9 cellular contexts compared by ENCODE assay signal in genomic region chr17:81711814-81712467, GRCh38. TPM values are rescaled to one million over a fixed set of nuclear protein-coding genes. Genes with fewer than 3 reads are reported as not detected.
A peak's percentile ranks its signal among the peaks of the same experiment; 100 is the strongest.
DNase-seq lines count a peak whose midpoint lies in the region; ATAC-seq, FAIRE-seq and TF ChIP-seq lines count a peak whose summit lies in the region.
"Had no signal": no experiment of that assay in that cellular context is flagged by ENCODE, and none has a peak within 500 bp of the region (broad histone marks: within the 10 kb centered on the region; RNA-seq: fewer than 3 reads in every experiment).

A gene with protein sequence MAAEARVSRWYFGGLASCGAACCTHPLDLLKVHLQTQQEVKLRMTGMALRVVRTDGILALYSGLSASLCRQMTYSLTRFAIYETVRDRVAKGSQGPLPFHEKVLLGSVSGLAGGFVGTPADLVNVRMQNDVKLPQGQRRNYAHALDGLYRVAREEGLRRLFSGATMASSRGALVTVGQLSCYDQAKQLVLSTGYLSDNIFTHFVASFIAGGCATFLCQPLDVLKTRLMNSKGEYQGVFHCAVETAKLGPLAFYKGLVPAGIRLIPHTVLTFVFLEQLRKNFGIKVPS (plus strand): TSS chr17:81712284. CDS start chr17:81712427, 143 bp downstream.

- H3K4me2 ChIP-seq in OCI-LY1 (ENCODE audit: low read length): peak within 1 kb of the TSS; percentile 96

- H3K27me3 ChIP-seq in OCI-LY1 (ENCODE audit: insufficient read depth, low read length): no peaks in the 10 kb centered on the region

- no peaks in the 10 kb centered on the region for H3K9me2 ChIP-seq in OCI-LY1 (ENCODE audit: low read depth, low read length)

- H3F3A ChIP-seq in OCI-LY1 (ENCODE audit: insufficient read depth, low read length): 0 out of 2 replicates have a peak, but pooled peaks cover 4% of the 10 kb centered on the region

- FAIRE-seq in HTR-8/SVneo (lab: Jason Lieb, UNC): no peak
- FAIRE-seq: TTC549 had no signal

- no peaks in the 10 kb centered on the region for H3K79me2 ChIP-seq in OCI-LY1 (ENCODE audit: insufficient read depth, low read length)

- ATAC-seq in GM19438 (IDR thresholded peaks at IDR 0.05; ENCODE audit: low read depth, unreplicated experiment): peak; percentile 53
- peak; percentile 79 for ATAC-seq in mucosa of descending colon

- peaks cover 20% of the 10 kb centered on the region for H3K36me3 ChIP-seq in OCI-LY1 (ENCODE audit: insufficient read depth, low read length)
- no peaks in the 10 kb centered on the region for H3K36me3 ChIP-seq in mucosa of descending colon (ENCODE audit: low read depth)

- H3K4me3 ChIP-seq in OCI-LY1 (ENCODE audit: low read depth, low read length, poor library complexity, severe bottlenecking) (peak within 1 kb of the TSS; percentile 92), epithelial cell of esophagus (ENCODE audit: low read length) (peak within 1 kb of the TSS; percentile 69), mucosa of descending colon (peak within 1 kb of the TSS; percentile 74)

- peak within 1 kb of the TSS; percentile 75 for H3K9ac ChIP-seq in OCI-LY1 (ENCODE audit: low read length)

- TF ChIP-seq CTCF in C4-2B (conservative IDR thresholded peaks at IDR 0.05) (no peak), OCI-LY1 (IDR thresholded peaks at IDR 0.05; ENCODE audit: low read length) (no peak), epithelial cell of esophagus (IDR thresholded peaks at IDR 0.05; ENCODE audit: insufficient read depth, low read depth, low read length, missing control alignments) (no peak), mucosa of descending colon (IDR thresholded peaks at IDR 0.05) (no peak)

- intact Hi-C loops in mucosa of descending colon (cut with DNase I, micrococcal nuclease): no loop called here

- peak within 1 kb of the TSS; percentile 98 for H3K27ac ChIP-seq in C4-2B
- peak within 1 kb of the TSS; percentile 73 for H3K27ac ChIP-seq in OCI-LY1 (ENCODE audit: low read depth, low read length, poor library complexity, severe bottlenecking)

- no peaks in the 10 kb centered on the region for H4K20me1 ChIP-seq in OCI-LY1 (ENCODE audit: insufficient read depth, low read length)

- DNase-seq in HTR-8/SVneo (ENCODE audit: insufficient read length, low spot score): peak; percentile 75
- DNase-seq in activated CD8-positive, alpha-beta memory T cell treated with anti-CD3 and anti-CD28 coated beads, Interleukin-2, amount 50 U/mL, for 48 hours: peak; percentile 91
- DNase-seq in epithelial cell of esophagus (ENCODE audit: low read depth): peak; percentile 88
- DNase-seq in mucosa of descending colon: peak; percentile 85 to 92 (median 92)
- peak; percentile 45 to 61 for DNase-seq in stimulated activated CD8-positive, alpha-beta memory T cell treated with anti-CD3 and anti-CD28 coated beads, Interleukin-2, amount 100 ng/mL, for 1 hour (ENCODE audit: low read depth in 2 of 2)

- H3K9me3 ChIP-seq in OCI-LY1 (ENCODE audit: low read length) (no peaks in the 10 kb centered on the region), mucosa of descending colon (no peaks in the 10 kb centered on the region)

- H3K4me1 ChIP-seq in OCI-LY1 (ENCODE audit: insufficient read depth, low read length, severe bottlenecking) (peaks cover 36% of the 10 kb centered on the region), mucosa of descending colon (ENCODE audit: low read depth) (peaks cover 36% of the 10 kb centered on the region)

- no peak within 1 kb of the TSS for H2AFZ ChIP-seq in OCI-LY1 (ENCODE audit: low read length)

RNA-seq across cellular contexts. Expression of the gene that starts here (rescaled TPM):
- 10 to 100 TPM; 22.9 to 61.6 (median 57.6) TPM for total RNA-seq in mucosa of descending colon

Comparison
In these comparisons a context has a peak if more than half of its experiments do, and no peak if none do; other contexts are left out.
1. Peak in every context shown above with its lines: DNase-seq, ATAC-seq, H3K4me3 ChIP-seq and H3K27ac ChIP-seq.